8 cellular contexts compared by ENCODE assay signal in the genomic region with DNA sequence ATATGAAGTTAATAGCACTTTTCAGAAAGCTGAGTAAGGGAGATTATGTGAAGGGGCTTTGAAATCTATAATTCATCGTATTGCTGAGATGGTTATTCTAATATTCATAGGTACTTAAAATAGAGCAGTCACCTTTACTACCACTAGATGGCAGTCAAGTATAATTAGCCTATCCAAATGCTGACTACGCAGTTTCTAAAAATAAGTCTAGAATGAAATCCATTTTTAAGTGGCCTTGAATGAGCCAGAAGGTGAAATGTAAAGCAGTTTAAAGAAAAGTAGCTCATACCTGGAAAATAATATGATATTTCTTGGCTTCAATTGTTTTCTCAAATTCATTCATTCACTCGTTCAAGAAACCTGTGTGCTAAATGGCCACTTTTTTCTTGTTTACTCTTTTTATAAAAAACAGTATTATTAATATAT.
DNase-seq lines count a peak whose midpoint lies in the region; TF ChIP-seq lines count a peak whose summit lies in the region.

No MANE protein-coding gene starts in this region.

- in situ Hi-C loops in astrocyte of the spinal cord (cut with HindIII; ENCODE audit: low sequenced_read_pairs): no loop called here

- TF ChIP-seq CTCF in astrocyte of the spinal cord (IDR thresholded peaks at IDR 0.05; ENCODE audit: low read depth, low read length) (peak; percentile 76), testis (IDR thresholded peaks at IDR 0.05) (peak; percentile 46 to 89 (median 78))

- no peak overlapping the region for H3K27ac ChIP-seq in testis

- no peaks in the 10 kb centered on the region for H3K36me3 ChIP-seq in testis (ENCODE audit: low read depth, missing control alignments)

- no peaks in the 10 kb centered on the region for H3K9me3 ChIP-seq in testis

- no peaks in the 10 kb centered on the region for H3K4me1 ChIP-seq in testis

- intact Hi-C loops in testis (cut with DNase I; ENCODE audit: low total_unique reads): no loop called here

- no peak for TF ChIP-seq POLR2A in testis (IDR thresholded peaks at IDR 0.05)

- 13 to 17% methylated on average over 3 of the region's 3 CpGs for WGBS in testis, 2 donors

- H3K27me3 ChIP-seq in testis: no peaks in the 10 kb centered on the region

- DNase-seq in NCI-H2196 (lab: John Stamatoyannopoulos, UW; ENCODE audit: unreplicated experiment): peak; percentile 3
- no peak for DNase-seq in NCI-H2196 treated with DMSO at 0.1 percent for 48 hours (lab: John Stamatoyannopoulos, UW; ENCODE audit: unreplicated experiment)
- peak; percentile 46 for DNase-seq in H4 (ENCODE audit: low spot score)
- peak; percentile 37 for DNase-seq in NCI-H146 (lab: John Stamatoyannopoulos, UW)
- DNase-seq in astrocyte of the spinal cord (ENCODE audit: low read depth, low spot score): peak; percentile 65
- peak; percentile 41 for DNase-seq in iPS-NIHi7 (ENCODE audit: extremely low spot score)
- DNase-seq in testis: no peak
- no peak for DNase-seq in NK-92 (lab: John Stamatoyannopoulos, UW; ENCODE audit: unreplicated experiment)

- H3K4me3 ChIP-seq in astrocyte of the spinal cord (ENCODE audit: low read depth, low read length) (no peak overlapping the region), testis (no peak overlapping the region)

Comparison
In these comparisons a context has a peak if more than half of its experiments do, and no peak if none do; other contexts are left out.
1. DNase-seq: peak in NCI-H2196 (single experiment), H4 (single experiment), NCI-H146 (single experiment), astrocyte of the spinal cord (single experiment) and iPS-NIHi7 (single experiment); none in NCI-H2196 treated with DMSO at 0.1 percent for 48 hours (single experiment), testis (single experiment) and NK-92 (single experiment).